In the genomic region with DNA sequence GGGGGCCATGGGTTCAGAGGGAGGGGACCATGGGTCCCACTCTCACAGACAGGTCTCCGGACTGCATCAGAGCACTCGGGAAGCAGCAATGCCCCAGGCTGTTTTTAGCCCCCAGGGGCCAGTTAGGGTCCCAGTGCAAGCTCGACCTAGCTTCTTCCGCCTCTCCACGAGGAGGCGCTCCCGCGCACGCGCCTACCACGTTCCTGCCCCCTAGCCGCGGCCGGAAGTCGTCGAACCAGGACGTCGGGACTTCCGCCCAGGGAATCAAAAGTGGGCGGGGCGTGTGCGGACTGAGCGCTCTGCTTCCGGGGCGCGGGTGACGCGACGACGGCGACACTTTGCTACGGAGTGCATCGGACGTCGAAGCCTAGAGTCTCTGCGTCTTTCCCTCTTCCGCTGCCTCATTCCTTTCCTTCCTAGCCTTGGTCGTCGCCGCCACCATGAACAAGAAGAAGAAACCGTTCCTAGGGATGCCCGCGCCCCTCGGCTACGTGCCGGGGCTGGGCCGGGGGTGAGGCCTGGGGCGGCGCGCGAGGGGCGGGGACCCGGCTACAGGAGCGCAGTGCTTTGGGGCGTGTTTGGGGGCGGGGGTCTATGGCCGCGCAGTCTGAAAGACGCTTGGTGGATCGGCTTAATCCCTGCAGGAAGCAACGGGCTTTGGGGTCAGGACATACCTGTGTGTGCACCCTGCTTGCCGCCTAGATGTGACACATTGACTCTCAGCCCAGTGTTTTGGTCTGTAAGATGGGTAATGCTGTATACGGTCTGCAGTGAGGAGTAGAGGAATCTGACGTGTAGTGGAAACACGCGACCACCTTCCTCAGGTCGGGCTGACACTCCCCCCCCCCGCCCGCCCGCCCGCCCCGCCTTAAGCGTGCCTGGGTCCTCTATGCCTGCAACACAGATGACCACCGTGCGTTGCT, we compare ENCODE assay signal across 8 cellular contexts. TPM values are rescaled to one million over a fixed set of nuclear protein-coding genes. Genes with fewer than 3 reads are reported as not detected.
DNase-seq lines count a peak whose midpoint lies in the region; ATAC-seq and TF ChIP-seq lines count a peak whose summit lies in the region.

A gene with protein sequence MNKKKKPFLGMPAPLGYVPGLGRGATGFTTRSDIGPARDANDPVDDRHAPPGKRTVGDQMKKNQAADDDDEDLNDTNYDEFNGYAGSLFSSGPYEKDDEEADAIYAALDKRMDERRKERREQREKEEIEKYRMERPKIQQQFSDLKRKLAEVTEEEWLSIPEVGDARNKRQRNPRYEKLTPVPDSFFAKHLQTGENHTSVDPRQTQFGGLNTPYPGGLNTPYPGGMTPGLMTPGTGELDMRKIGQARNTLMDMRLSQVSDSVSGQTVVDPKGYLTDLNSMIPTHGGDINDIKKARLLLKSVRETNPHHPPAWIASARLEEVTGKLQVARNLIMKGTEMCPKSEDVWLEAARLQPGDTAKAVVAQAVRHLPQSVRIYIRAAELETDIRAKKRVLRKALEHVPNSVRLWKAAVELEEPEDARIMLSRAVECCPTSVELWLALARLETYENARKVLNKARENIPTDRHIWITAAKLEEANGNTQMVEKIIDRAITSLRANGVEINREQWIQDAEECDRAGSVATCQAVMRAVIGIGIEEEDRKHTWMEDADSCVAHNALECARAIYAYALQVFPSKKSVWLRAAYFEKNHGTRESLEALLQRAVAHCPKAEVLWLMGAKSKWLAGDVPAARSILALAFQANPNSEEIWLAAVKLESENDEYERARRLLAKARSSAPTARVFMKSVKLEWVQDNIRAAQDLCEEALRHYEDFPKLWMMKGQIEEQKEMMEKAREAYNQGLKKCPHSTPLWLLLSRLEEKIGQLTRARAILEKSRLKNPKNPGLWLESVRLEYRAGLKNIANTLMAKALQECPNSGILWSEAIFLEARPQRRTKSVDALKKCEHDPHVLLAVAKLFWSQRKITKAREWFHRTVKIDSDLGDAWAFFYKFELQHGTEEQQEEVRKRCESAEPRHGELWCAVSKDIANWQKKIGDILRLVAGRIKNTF (plus strand): TSS at position 327 of the 923 bp plus-strand sequence. CDS start 114 bp downstream, at position 441.

- CTCF ChIA-PET in activated B cell treated with CpG ODN at 0.5 μM for 24 hours (lab: Charles Lee) = interaction anchor here (0.6 to 2.3 kb wide), 13 partner anchors 8 to 444 kb away, joined by 3 to 19 read pairs (median 4); a partner anchor contains a TSS

- ATAC-seq in GM18873 (IDR thresholded peaks at IDR 0.05; ENCODE audit: low FRiP score, unreplicated experiment) (peak; percentile 48), HG03159 (IDR thresholded peaks at IDR 0.05; ENCODE audit: unreplicated experiment) (peak; percentile 51), activated B cell treated with CpG ODN at 0.5 μM for 24 hours (ENCODE audit: low read depth) (peak; percentile 65)

- H3K27ac Mint-ChIP-seq in activated B cell treated with CpG ODN at 0.5 μM for 24 hours = peak within 1 kb of the TSS; percentile 94

- peak within 1 kb of the TSS; percentile 85 for H3K27ac ChIP-seq in caudate nucleus (ENCODE audit: low read depth, low read length)

- no peaks in the 10 kb centered on the region for H3K27me3 Mint-ChIP-seq in activated B cell treated with CpG ODN at 0.5 μM for 24 hours

- peaks cover 38% of the 10 kb centered on the region for H3K36me3 Mint-ChIP-seq in activated B cell treated with CpG ODN at 0.5 μM for 24 hours (ENCODE audit: low read depth)

- peak within 1 kb of the TSS; percentile 92 for H3K4me3 Mint-ChIP-seq in activated B cell treated with CpG ODN at 0.5 μM for 24 hours

- DNase-seq in AG08395 (ENCODE audit: low spot score) (peak; percentile 99), NCI-H226 (peak; percentile 92), activated B cell treated with CpG ODN at 0.5 μM for 24 hours (peak; percentile 90), caudate nucleus (lab: John Stamatoyannopoulos, UW) (peak; percentile 18 to 97 (median 90)), inferior parietal cortex (ENCODE audit: extremely low spot score) (peak; percentile 98)
- DNase-seq in stimulated activated CD4-positive, alpha-beta T cell treated with anti-CD3 and anti-CD28 coated beads, Interleukin-12 subunit alpha, Interleukin-12 subunit beta, amount 100 ng/mL, for 24 hours (ENCODE audit: low read depth in 2 of 2) = peak; percentile 90 to 91

- no peaks in the 10 kb centered on the region for H3K9me3 Mint-ChIP-seq in activated B cell treated with CpG ODN at 0.5 μM for 24 hours

- H3K4me1 Mint-ChIP-seq in activated B cell treated with CpG ODN at 0.5 μM for 24 hours = peaks cover 50% of the 10 kb centered on the region

- POLR2A ChIA-PET in activated B cell treated with CpG ODN at 0.5 μM for 24 hours (lab: Charles Lee) = interaction anchor here (0.6 to 3.9 kb wide), 17 partner anchors 22 to 460 kb away, joined by 3 to 28 read pairs (median 6); a partner anchor contains a TSS

- TF ChIP-seq CTCF in activated B cell treated with CpG ODN at 0.5 μM for 24 hours (IDR thresholded peaks at IDR 0.05) = peak; percentile 25

- intact Hi-C loops in activated B cell treated with CpG ODN at 0.5 μM for 24 hours (cut with micrococcal nuclease) = loop anchor here (1.0 to 5.0 kb wide), 8 partner anchors 25 to 324 kb away; a partner anchor contains a TSS

RNA-seq across cellular contexts. Expression of the gene that starts here (rescaled TPM):
- total RNA-seq in activated B cell treated with CpG ODN at 0.5 μM for 24 hours = 75.7 and 75.8 TPM in 2 replicates

Comparison
In these comparisons a context has a peak if more than half of its experiments do, and no peak if none do; other contexts are left out.
1. Peak in every context shown above with its lines: DNase-seq, ATAC-seq and H3K27ac ChIP-seq.